Comparison of ENCODE assay signal across 29 cellular contexts in the genomic region with DNA sequence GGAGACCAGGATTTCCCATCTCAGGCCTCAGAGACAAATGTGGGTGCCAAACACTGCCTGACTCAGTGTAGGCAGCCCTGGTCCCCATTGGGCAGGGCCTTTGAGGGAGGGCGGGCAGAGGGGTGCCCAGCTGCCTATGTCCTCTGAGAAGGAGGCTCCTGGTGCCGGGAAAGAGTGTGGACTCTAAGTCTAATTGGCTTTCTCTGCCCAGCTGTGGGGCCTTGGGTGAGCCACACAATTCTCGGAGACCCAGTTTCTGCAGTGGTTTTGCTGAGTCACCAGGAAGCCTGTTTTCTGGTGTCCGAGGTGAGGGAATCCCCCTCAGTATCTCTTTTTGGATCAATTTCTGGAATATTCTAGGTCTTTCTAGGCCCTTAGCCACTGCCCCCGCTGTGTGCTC. TPM values are rescaled to one million over a fixed set of nuclear protein-coding genes. Genes with fewer than 3 reads are reported as not detected.
A peak's percentile ranks its signal among the peaks of the same experiment; 100 is the strongest.
DNase-seq lines count a peak whose midpoint lies in the region; ATAC-seq and TF ChIP-seq lines count a peak whose summit lies in the region.
"Had no signal": no experiment of that assay in that cellular context is flagged by ENCODE, and none has a peak within 500 bp of the region (broad histone marks: within the 10 kb centered on the region; RNA-seq: fewer than 3 reads in every experiment).

No MANE protein-coding gene starts in this region.

- H3K79me1 ChIP-seq in neuronal stem cell (ENCODE audit: low read depth, low read length) = no peaks in the 10 kb centered on the region

- no peak overlapping the region for H3K27ac Mint-ChIP-seq in immature natural killer cell
- no peak overlapping the region for H3K27ac Mint-ChIP-seq in mesothelial cell of epicardium
- H3K27ac Mint-ChIP-seq: activated CD4-positive, alpha-beta memory T cell treated with anti-CD3 and anti-CD28 coated beads, Interleukin-2, amount 10 ng/mL, durations not matched to agents 7 days and 5 days; stimulated activated memory B cell treated with anti-CD40 and anti-IgM and Interleukin-4, amounts not matched to agents 10 μg/mL and 1 μg/mL and 100 μg/mL, for 72 hours had no signal

- ATAC-seq in HG02840 (IDR thresholded peaks at IDR 0.05; ENCODE audit: low FRiP score, unreplicated experiment) = no peak
- ATAC-seq: left ventricle myocardium superior; stimulated activated memory B cell treated with anti-CD40 and anti-IgM and Interleukin-4, amounts not matched to agents 10 μg/mL and 1 μg/mL and 100 μg/mL, for 72 hours had no signal

- no peak overlapping the region for H3K9ac ChIP-seq in neuronal stem cell (ENCODE audit: low read depth, low read length, poor library complexity)

- H4K8ac ChIP-seq in neuronal stem cell (ENCODE audit: low read depth, low read length) = no peak overlapping the region

- H3K27me3 Mint-ChIP-seq in immature natural killer cell (ENCODE audit: low read depth in 3 of 3) (peaks cover 2 to 6% (median 3%) of the 10 kb centered on the region in 3 donors), mesothelial cell of epicardium (ENCODE audit: low read depth) (peaks cover 26% of the 10 kb centered on the region)
- H3K27me3 Mint-ChIP-seq: activated CD4-positive, alpha-beta memory T cell treated with anti-CD3 and anti-CD28 coated beads, Interleukin-2, amount 10 ng/mL, durations not matched to agents 7 days and 5 days had no signal

- DNase-seq in Daoy (ENCODE audit: low read depth) = peak; percentile 61
- peak; percentile 65 for DNase-seq in LHCN-M2 (ENCODE audit: low read depth)
- peak; percentile 16 for DNase-seq in brain microvascular endothelial cell
- DNase-seq in neuronal stem cell (ENCODE audit: low spot score) = no peak
- no peak for DNase-seq in immature natural killer cell
- no peak for DNase-seq in pons (ENCODE audit: low spot score)
- no peak for DNase-seq in mesothelial cell of epicardium (ENCODE audit: low spot score in 2 of 2, unreplicated experiment in 2 of 2)
- DNase-seq: activated CD4-positive, alpha-beta memory T cell treated with anti-CD3 and anti-CD28 coated beads, Interleukin-2, amount 10 ng/mL, durations not matched to agents 7 days and 5 days; activated CD4-positive, CD25-positive, alpha-beta regulatory T cell; activated gamma-delta T cell; activated T-cell treated with anti-CD3 and anti-CD28 coated beads for 4 hours; AML-193; dermis blood vessel endothelial cell; DMS53; foreskin fibroblast; KG1; left ventricle myocardium superior; MV-4-11; NCI-H1694; stimulated activated CD4-positive, alpha-beta T cell treated with anti-CD3 and anti-CD28 coated beads, Interleukin-1b, Interleukin-23, amount 100 ng/mL, for 48 hours; T1000; testis had no signal

- peaks cover 0 to 1% (median 0%) of the 10 kb centered on the region in 6 donors for H3K9me3 Mint-ChIP-seq in immature natural killer cell
- no peaks in the 10 kb centered on the region for H3K9me3 Mint-ChIP-seq in mesothelial cell of epicardium
- H3K9me3 Mint-ChIP-seq: activated CD4-positive, alpha-beta memory T cell treated with anti-CD3 and anti-CD28 coated beads, Interleukin-2, amount 10 ng/mL, durations not matched to agents 7 days and 5 days; stimulated activated memory B cell treated with anti-CD40 and anti-IgM and Interleukin-4, amounts not matched to agents 10 μg/mL and 1 μg/mL and 100 μg/mL, for 72 hours had no signal

- no peaks in the 10 kb centered on the region for H3K36me3 Mint-ChIP-seq in immature natural killer cell
- H3K36me3 Mint-ChIP-seq in mesothelial cell of epicardium = no peaks in the 10 kb centered on the region
- H3K36me3 Mint-ChIP-seq: stimulated activated memory B cell treated with anti-CD40 and anti-IgM and Interleukin-4, amounts not matched to agents 10 μg/mL and 1 μg/mL and 100 μg/mL, for 72 hours had no signal

- no peak overlapping the region for H4K91ac ChIP-seq in neuronal stem cell (ENCODE audit: low read depth, low read length, poor library complexity)

- no peaks in the 10 kb centered on the region for H3K9me3 ChIP-seq in neuronal stem cell (replicated peaks in 1 of 2; ENCODE audit: control insufficient read depth in 2 of 2, insufficient read depth in 1 of 2, low read depth in 1 of 2, low read length in 2 of 2)
- H3K9me3 ChIP-seq: prostate gland, testis had no signal

- no peaks in the 10 kb centered on the region for H3K36me3 ChIP-seq in brain microvascular endothelial cell (replicated peaks)
- no peaks in the 10 kb centered on the region for H3K36me3 ChIP-seq in neuronal stem cell (replicated peaks in 1 of 2; ENCODE audit: control insufficient read depth in 2 of 2, insufficient read depth in 2 of 2, low read length in 2 of 2)
- H3K36me3 ChIP-seq: prostate gland had no signal

- no peak overlapping the region for H3K18ac ChIP-seq in neuronal stem cell (ENCODE audit: low read length)

- no peak overlapping the region for H3K14ac ChIP-seq in neuronal stem cell (ENCODE audit: low read length)

- no peak overlapping the region for H3K23ac ChIP-seq in neuronal stem cell (ENCODE audit: low read depth, low read length, poor library complexity)

- no peak overlapping the region for H3K4ac ChIP-seq in neuronal stem cell (ENCODE audit: low read length)

- H2BK15ac ChIP-seq in neuronal stem cell (ENCODE audit: low read length) = peak overlapping the region; percentile 52

- H3K4me1 Mint-ChIP-seq in immature natural killer cell (no peaks in the 10 kb centered on the region), mesothelial cell of epicardium (no peaks in the 10 kb centered on the region)
- H3K4me1 Mint-ChIP-seq: activated CD4-positive, alpha-beta memory T cell treated with anti-CD3 and anti-CD28 coated beads, Interleukin-2, amount 10 ng/mL, durations not matched to agents 7 days and 5 days; stimulated activated memory B cell treated with anti-CD40 and anti-IgM and Interleukin-4, amounts not matched to agents 10 μg/mL and 1 μg/mL and 100 μg/mL, for 72 hours had no signal

- H3K4me3 ChIP-seq in brain microvascular endothelial cell (ENCODE audit: low read depth, low read length) (no peak overlapping the region), neuronal stem cell (ENCODE audit: low read length in 2 of 2) (no peak overlapping the region)
- H3K4me3 ChIP-seq: prostate gland, skin epidermis, testis had no signal

- H2BK12ac ChIP-seq in neuronal stem cell (ENCODE audit: low read length) = no peak overlapping the region

- no peak overlapping the region for H2AK5ac ChIP-seq in neuronal stem cell (ENCODE audit: low read depth, low read length)

- no peak overlapping the region for H3K27ac ChIP-seq in brain microvascular endothelial cell
- no peak overlapping the region for H3K27ac ChIP-seq in neuronal stem cell (replicated peaks; ENCODE audit: low read length)
- H3K27ac ChIP-seq: prostate gland, skin epidermis, testis had no signal

- in situ Hi-C loops in brain microvascular endothelial cell (cut with HindIII; ENCODE audit: low pct_ligation_motif_present, low sequenced_read_pairs) = no loop called here

- no peak overlapping the region for H2AFZ ChIP-seq in neuronal stem cell (ENCODE audit: low read length)

- H3K4me3 Mint-ChIP-seq in immature natural killer cell (no peak overlapping the region), mesothelial cell of epicardium (no peak overlapping the region)
- H3K4me3 Mint-ChIP-seq: activated CD4-positive, alpha-beta memory T cell treated with anti-CD3 and anti-CD28 coated beads, Interleukin-2, amount 10 ng/mL, durations not matched to agents 7 days and 5 days; stimulated activated memory B cell treated with anti-CD40 and anti-IgM and Interleukin-4, amounts not matched to agents 10 μg/mL and 1 μg/mL and 100 μg/mL, for 72 hours had no signal

- H2BK120ac ChIP-seq in neuronal stem cell (ENCODE audit: low read depth, low read length) = no peak overlapping the region

- no CpG with 5 or more reads among the region's 5 CpGs for WGBS in neuronal stem cell (ENCODE audit: extremely low coverage in 2 of 2, insufficient read length in 2 of 2, insufficient replicate concordance in 1 of 2), 2 donors

- peaks cover 0 to 2% of the 10 kb centered on the region in 2 donors for H3K4me1 ChIP-seq in neuronal stem cell (ENCODE audit: control insufficient read depth in 2 of 2, insufficient read depth in 1 of 2, low read depth in 1 of 2, low read length in 2 of 2)
- H3K4me1 ChIP-seq: prostate gland, testis had no signal

- no peak overlapping the region for H2BK5ac ChIP-seq in neuronal stem cell (ENCODE audit: low read length)

- TF ChIP-seq CTCF in brain microvascular endothelial cell (IDR thresholded peaks at IDR 0.05; ENCODE audit: low read depth, low read length, missing control alignments) = no peak
- TF ChIP-seq CTCF in mesothelial cell of epicardium (IDR thresholded peaks at IDR 0.05; ENCODE audit: unreplicated experiment) = no peak

- H3K4me2 ChIP-seq in neuronal stem cell (ENCODE audit: insufficient read depth, low read length, poor library complexity, severe bottlenecking) = no peak overlapping the region

- H3K27me3 ChIP-seq in brain microvascular endothelial cell (replicated peaks) (no peaks in the 10 kb centered on the region), neuronal stem cell (ENCODE audit: control insufficient read depth in 3 of 3, insufficient read depth in 3 of 3, low read depth in 1 of 3, low read length in 3 of 3) (peaks cover 0 to 20% (median 0%) of the 10 kb centered on the region in 3 experiments)
- H3K27me3 ChIP-seq: testis had no signal

RNA-seq across cellular contexts. Expression of a gene that starts 35.3 kb away (rescaled TPM):
- 0.12 and 0.46 TPM in 2 replicates for total RNA-seq in Daoy (2014; rRNA removed; shearing (Covaris generic))
- total RNA-seq in LHCN-M2 (2014; rRNA removed) (not detected in 2 replicates), mesothelial cell of epicardium (not detected in 3 replicates)
- polyA plus RNA-seq in LHCN-M2 (2012) = not detected
- not detected for polyA plus RNA-seq in neuronal stem cell (2013, experiment 1 of 2)
- not detected for polyA plus RNA-seq in neuronal stem cell (2013, experiment 2 of 2)
- polyA plus RNA-seq in immature natural killer cell = not detected
- total RNA-seq: activated CD4-positive, alpha-beta memory T cell treated with anti-CD3 and anti-CD28 coated beads, Interleukin-2, amount 10 ng/mL, durations not matched to agents 7 days and 5 days; dermis blood vessel endothelial cell; left ventricle myocardium superior; mononuclear cell had no signal
- polyA plus RNA-seq: adipose tissue, neural cell had no signal

Comparison
In these comparisons a context has a peak if more than half of its experiments do, and no peak if none do; other contexts are left out.
1. DNase-seq: peak in Daoy (single experiment), LHCN-M2 (single experiment) and brain microvascular endothelial cell (single experiment); none in neuronal stem cell (single experiment), immature natural killer cell (0 of 3), pons (single experiment) and mesothelial cell of epicardium (0 of 2).